20 cellular contexts compared by ENCODE assay signal in genomic region chr6:3346476-3346875, GRCh38.
A peak's percentile ranks its signal among the peaks of the same experiment; 100 is the strongest.
DNase-seq lines count a peak whose midpoint lies in the region; ATAC-seq and TF ChIP-seq lines count a peak whose summit lies in the region.
"Had no signal": no experiment of that assay in that cellular context is flagged by ENCODE, and none has a peak within 500 bp of the region (broad histone marks: within the 10 kb centered on the region; RNA-seq: fewer than 3 reads in every experiment).

No MANE protein-coding gene starts in this region.

- H2AK5ac ChIP-seq in neuronal stem cell (ENCODE audit: low read depth, low read length): peak overlapping the region; percentile 95

- no peaks in the 10 kb centered on the region for H3K36me3 ChIP-seq in left ventricle myocardium inferior
- H3K36me3 ChIP-seq in neuronal stem cell (replicated peaks in 1 of 2; ENCODE audit: control insufficient read depth in 2 of 2, insufficient read depth in 2 of 2, low read length in 2 of 2): no peaks in the 10 kb centered on the region
- H3K36me3 ChIP-seq: HAP-1, Peyer's patch had no signal

- H3K14ac ChIP-seq in neuronal stem cell (ENCODE audit: low read length): no peak overlapping the region

- 85% methylated on average over 2 of the region's 2 CpGs for WGBS in right cardiac atrium
- no CpG with 5 or more reads among the region's 2 CpGs for WGBS in neuronal stem cell (ENCODE audit: extremely low coverage in 2 of 2, insufficient read length in 2 of 2, insufficient replicate concordance in 1 of 2), 2 donors

- H3K23ac ChIP-seq in neuronal stem cell (ENCODE audit: low read depth, low read length, poor library complexity): no peak overlapping the region

- no peak for TF ChIP-seq CTCF in left ventricle myocardium inferior (IDR thresholded peaks at IDR 0.05; ENCODE audit: borderline replicate concordance)

- DNase-seq in left ventricle myocardium inferior (no peak), right cardiac atrium (no peak), left lobe of liver (ENCODE audit: low spot score) (no peak), neuronal stem cell (ENCODE audit: low spot score) (no peak), dedifferentiated amniotic fluid mesenchymal stem cell (ENCODE audit: extremely low spot score) (no peak)
- DNase-seq: EL, GF-D8, Karpas-422, MV-4-11, NCI-H1105 treated with DMSO at 0.1 percent for 48 hours, NCI-H1694, NCI-H2081, NCI-H2171, NCI-H446, NCI-H526, Peyer's patch had no signal

- peak overlapping the region; percentile 86 for H2BK15ac ChIP-seq in neuronal stem cell (ENCODE audit: low read length)

- ATAC-seq in right cardiac atrium (no peak), left lobe of liver (peak; percentile 20), GM18502 (IDR thresholded peaks at IDR 0.05; ENCODE audit: poor library complexity, unreplicated experiment) (no peak), GM21515 (IDR thresholded peaks at IDR 0.05; ENCODE audit: unreplicated experiment) (no peak)
- ATAC-seq: GM23338 had no signal

- no peak overlapping the region for H3K4me2 ChIP-seq in neuronal stem cell (ENCODE audit: insufficient read depth, low read length, poor library complexity, severe bottlenecking)
- H3K4me2 ChIP-seq: GM23338 had no signal

- H3K27me3 ChIP-seq in left ventricle myocardium inferior (ENCODE audit: low read depth) (no peaks in the 10 kb centered on the region), right cardiac atrium (ENCODE audit: control insufficient read depth, insufficient read depth) (no peaks in the 10 kb centered on the region), neuronal stem cell (ENCODE audit: control insufficient read depth in 3 of 3, insufficient read depth in 3 of 3, low read depth in 1 of 3, low read length in 3 of 3) (no peaks in the 10 kb centered on the region)
- H3K27me3 ChIP-seq: Peyer's patch had no signal

- H3K4me1 ChIP-seq in left ventricle myocardium inferior: peaks cover 12% of the 10 kb centered on the region
- peaks cover 3% of the 10 kb centered on the region for H3K4me1 ChIP-seq in right cardiac atrium (ENCODE audit: control insufficient read depth, insufficient read depth, low read length)
- H3K4me1 ChIP-seq in neuronal stem cell (ENCODE audit: control insufficient read depth in 2 of 2, insufficient read depth in 1 of 2, low read depth in 1 of 2, low read length in 2 of 2): peaks cover 31 to 65% of the 10 kb centered on the region in 2 donors
- H3K4me1 ChIP-seq: Peyer's patch had no signal

- no peak overlapping the region for H4K91ac ChIP-seq in neuronal stem cell (ENCODE audit: low read depth, low read length, poor library complexity)

- H2AFZ ChIP-seq in neuronal stem cell (ENCODE audit: low read length): no peak overlapping the region
- H2AFZ ChIP-seq: GM23338 had no signal

- H2BK120ac ChIP-seq in neuronal stem cell (ENCODE audit: low read depth, low read length): no peak overlapping the region

- H3K27ac ChIP-seq in left ventricle myocardium inferior (replicated peaks) (peak overlapping the region; percentile 75), right cardiac atrium (ENCODE audit: low read length) (no peak overlapping the region), neuronal stem cell (replicated peaks; ENCODE audit: low read length) (no peak overlapping the region)
- H3K27ac ChIP-seq: Peyer's patch had no signal

- no peaks in the 10 kb centered on the region for H3K79me1 ChIP-seq in neuronal stem cell (ENCODE audit: low read depth, low read length)

- H3K9me3 ChIP-seq in left ventricle myocardium inferior (replicated peaks) (no peaks in the 10 kb centered on the region), right cardiac atrium (ENCODE audit: control insufficient read depth, low read length) (no peaks in the 10 kb centered on the region), neuronal stem cell (replicated peaks in 1 of 2; ENCODE audit: control insufficient read depth in 2 of 2, insufficient read depth in 1 of 2, low read depth in 1 of 2, low read length in 2 of 2) (peaks cover 0 to 3% of the 10 kb centered on the region in 2 donors)
- H3K9me3 ChIP-seq: HAP-1, Peyer's patch had no signal

- no peak overlapping the region for H3K4me3 ChIP-seq in left ventricle myocardium inferior
- H3K4me3 ChIP-seq in right cardiac atrium (ENCODE audit: low read length): no peak overlapping the region
- H3K4me3 ChIP-seq in neuronal stem cell (ENCODE audit: low read length in 2 of 2): no peak overlapping the region
- H3K4me3 ChIP-seq: GM23338, HAP-1, Peyer's patch had no signal

- H3K18ac ChIP-seq in neuronal stem cell (ENCODE audit: low read length): peak overlapping the region; percentile 5

- intact Hi-C loops in left ventricle myocardium inferior (cut with micrococcal nuclease): no loop called here
- intact Hi-C loops in right cardiac atrium (cut with DNase I): no loop called here

- H3K4ac ChIP-seq in neuronal stem cell (ENCODE audit: low read length): no peak overlapping the region

- peak overlapping the region; percentile 35 for H2BK5ac ChIP-seq in neuronal stem cell (ENCODE audit: low read length)

- no peak overlapping the region for H3K9ac ChIP-seq in neuronal stem cell (ENCODE audit: low read depth, low read length, poor library complexity)

- H4K8ac ChIP-seq in neuronal stem cell (ENCODE audit: low read depth, low read length): peak overlapping the region; percentile 52

- peak overlapping the region; percentile 86 for H2BK12ac ChIP-seq in neuronal stem cell (ENCODE audit: low read length)
